24 cellular contexts compared by ENCODE assay signal in the genomic region with DNA sequence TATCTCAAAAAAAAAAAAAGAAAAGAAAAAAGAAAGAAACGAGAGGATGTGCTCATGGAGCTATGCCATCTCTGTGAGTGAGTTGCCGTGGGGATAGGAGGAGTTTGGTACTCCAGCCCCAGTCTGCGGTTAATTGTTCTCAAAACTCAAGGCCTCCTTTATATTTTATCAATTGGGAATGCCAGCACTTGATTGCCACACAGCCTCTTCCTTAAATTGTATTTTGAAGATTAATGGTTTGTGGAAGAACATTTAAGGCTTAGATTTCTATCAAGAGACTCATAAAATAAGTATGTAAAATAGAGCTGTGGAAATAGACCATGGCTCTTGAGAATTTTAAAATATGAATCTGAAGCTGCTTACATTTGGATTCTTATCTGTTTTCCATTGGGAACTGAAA. TPM values are rescaled to one million over a fixed set of nuclear protein-coding genes. Genes with fewer than 3 reads are reported as not detected.
"Had no signal": no experiment of that assay in that cellular context is flagged by ENCODE, and none has a peak within 500 bp of the region (broad histone marks: within the 10 kb centered on the region; RNA-seq: fewer than 3 reads in every experiment).

No MANE protein-coding gene starts in this region.

- H3K36me3 ChIP-seq: adrenal gland, gastrocnemius medialis, right lobe of liver, thyroid gland, upper lobe of left lung, vagina had no signal

- H3K4me2 ChIP-seq: hepatocyte had no signal

- DNase-seq: activated CD4-positive, alpha-beta T cell treated with anti-CD3 and anti-CD28 coated beads for 36 hours; activated CD4-positive, CD25-positive, alpha-beta regulatory T cell; activated effector memory CD4-positive, alpha-beta T cell treated with Interleukin-2 at 50 U/mL for 16 hours; activated naive CD4-positive, alpha-beta T cell treated with Interleukin-2 at 50 U/mL for 16 hours; activated naive CD8-positive, alpha-beta T cell treated with anti-CD3 and anti-CD28 coated beads for 36 hours; adrenal gland; caudate nucleus; cortex of kidney; effector memory CD8-positive, alpha-beta T cell; erythroblast; gastrocnemius medialis; islet precursor cell; left colon; right lobe of liver; small intestine; stimulated activated CD4-positive, alpha-beta T cell treated with anti-CD3 and anti-CD28 coated beads, Interleukin-4, amount 100 ng/mL, for 4 hours; stimulated activated CD8-positive, alpha-beta memory T cell treated with anti-CD3 and anti-CD28 coated beads, Interleukin-4, amount 100 ng/mL, for 48 hours; stimulated activated naive CD8-positive, alpha-beta T cell treated with anti-CD3 and anti-CD28 coated beads, Interleukin-15, amount 100 ng/mL, for 72 hours; T-cell; thyroid gland; upper lobe of left lung had no signal

- H3K4me3 ChIP-seq: adrenal gland, gastrocnemius medialis, hepatocyte, right lobe of liver, thyroid gland, upper lobe of left lung, vagina had no signal

- H3K27me3 ChIP-seq: adrenal gland, gastrocnemius medialis, hepatocyte, right lobe of liver, thyroid gland, upper lobe of left lung, vagina had no signal

- H3K79me2 ChIP-seq: hepatocyte had no signal

- H3K4me1 ChIP-seq: adrenal gland, right lobe of liver, thyroid gland, upper lobe of left lung, vagina had no signal

- H3K27ac ChIP-seq: adrenal gland, gastrocnemius medialis, hepatocyte, right lobe of liver, thyroid gland, upper lobe of left lung, vagina had no signal

- H3K9me3 ChIP-seq: adrenal gland, gastrocnemius medialis, right lobe of liver, thyroid gland, upper lobe of left lung, vagina had no signal

- H2AFZ ChIP-seq: hepatocyte had no signal

RNA-seq across cellular contexts. Expression of gene KCNE4, which starts 29.8 kb away (rescaled TPM):
- total RNA-seq: activated CD4-positive, alpha-beta T cell treated with anti-CD3 and anti-CD28 coated beads for 36 hours; activated naive CD8-positive, alpha-beta T cell treated with anti-CD3 and anti-CD28 coated beads for 36 hours; T-cell; T-helper 2 cell treated with Interferon-gamma antibody and Interleukin-4, amounts not matched to agents 100 ng/mL and 5 ng/mL, for 36 hours had no signal
